In the genomic region with DNA sequence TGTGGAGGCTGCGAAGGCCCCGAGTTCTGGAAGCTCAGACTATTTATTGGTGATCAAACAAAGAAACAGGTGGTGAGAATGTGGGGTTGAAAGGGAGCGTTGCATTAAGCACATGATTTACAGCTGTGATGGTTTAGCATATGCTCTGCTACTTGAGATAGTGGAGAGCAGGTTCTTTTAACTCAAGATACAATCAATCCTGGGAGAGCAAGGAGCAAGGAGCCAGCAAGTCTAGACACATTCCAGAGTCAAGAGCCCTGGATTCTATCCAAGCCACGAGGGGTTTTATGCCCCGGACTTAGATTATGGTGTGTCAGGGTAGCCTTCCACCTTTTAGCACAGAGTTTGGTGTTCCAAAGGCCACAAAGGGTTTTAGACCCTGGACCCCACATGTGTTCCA, we compare ENCODE assay signal across 1 cellular context.
A peak's percentile ranks its signal among the peaks of the same experiment; 100 is the strongest.
TF ChIP-seq lines count a peak whose summit lies in the region.
"Not testable (repeated sequence)": the region's sequence is repeated elsewhere in the genome, so short reads cannot be mapped to it uniquely, and the experiment has no call there.

No MANE protein-coding gene starts in this region.

TF ChIP-seq in K562, 482 proteins besides CTCF, POLR2A, EP300 and RAD21 (continues in another document):
- peak; percentile 66 for TF ChIP-seq NFIC (IDR thresholded peaks at IDR 0.05)
- TF ChIP-seq DACH1 (IDR thresholded peaks at IDR 0.05; ENCODE audit: partially characterized antibody): peak; percentile 49
- TF ChIP-seq DMBX1 (CRISPR knock-in tag; IDR thresholded peaks at IDR 0.05; ENCODE audit: borderline replicate concordance): peak; percentile 88; the same call in 1 of the 2 replicates
- TF ChIP-seq SOX6 (IDR thresholded peaks at IDR 0.05): peak; percentile 86; the same call in 1 of the 2 replicates
- TF ChIP-seq SMARCE1 (IDR thresholded peaks at IDR 0.05): peak; percentile 63; the same call in 1 of the 2 replicates
- peak; percentile 90 for TF ChIP-seq MEIS2 (IDR thresholded peaks at IDR 0.05; ENCODE audit: partially characterized antibody)
- TF ChIP-seq L3MBTL2 (IDR thresholded peaks at IDR 0.05): peak; percentile 77
- peak; percentile 74; the same call in 1 of the 2 replicates for TF ChIP-seq CTBP1 (IDR thresholded peaks at IDR 0.05; ENCODE audit: borderline replicate concordance)
- TF ChIP-seq, protein P1, sequence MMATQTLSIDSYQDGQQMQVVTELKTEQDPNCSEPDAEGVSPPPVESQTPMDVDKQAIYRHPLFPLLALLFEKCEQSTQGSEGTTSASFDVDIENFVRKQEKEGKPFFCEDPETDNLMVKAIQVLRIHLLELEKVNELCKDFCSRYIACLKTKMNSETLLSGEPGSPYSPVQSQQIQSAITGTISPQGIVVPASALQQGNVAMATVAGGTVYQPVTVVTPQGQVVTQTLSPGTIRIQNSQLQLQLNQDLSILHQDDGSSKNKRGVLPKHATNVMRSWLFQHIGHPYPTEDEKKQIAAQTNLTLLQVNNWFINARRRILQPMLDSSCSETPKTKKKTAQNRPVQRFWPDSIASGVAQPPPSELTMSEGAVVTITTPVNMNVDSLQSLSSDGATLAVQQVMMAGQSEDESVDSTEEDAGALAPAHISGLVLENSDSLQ (IDR thresholded peaks at IDR 0.05): peak; percentile 76
- TF ChIP-seq, protein P2, sequence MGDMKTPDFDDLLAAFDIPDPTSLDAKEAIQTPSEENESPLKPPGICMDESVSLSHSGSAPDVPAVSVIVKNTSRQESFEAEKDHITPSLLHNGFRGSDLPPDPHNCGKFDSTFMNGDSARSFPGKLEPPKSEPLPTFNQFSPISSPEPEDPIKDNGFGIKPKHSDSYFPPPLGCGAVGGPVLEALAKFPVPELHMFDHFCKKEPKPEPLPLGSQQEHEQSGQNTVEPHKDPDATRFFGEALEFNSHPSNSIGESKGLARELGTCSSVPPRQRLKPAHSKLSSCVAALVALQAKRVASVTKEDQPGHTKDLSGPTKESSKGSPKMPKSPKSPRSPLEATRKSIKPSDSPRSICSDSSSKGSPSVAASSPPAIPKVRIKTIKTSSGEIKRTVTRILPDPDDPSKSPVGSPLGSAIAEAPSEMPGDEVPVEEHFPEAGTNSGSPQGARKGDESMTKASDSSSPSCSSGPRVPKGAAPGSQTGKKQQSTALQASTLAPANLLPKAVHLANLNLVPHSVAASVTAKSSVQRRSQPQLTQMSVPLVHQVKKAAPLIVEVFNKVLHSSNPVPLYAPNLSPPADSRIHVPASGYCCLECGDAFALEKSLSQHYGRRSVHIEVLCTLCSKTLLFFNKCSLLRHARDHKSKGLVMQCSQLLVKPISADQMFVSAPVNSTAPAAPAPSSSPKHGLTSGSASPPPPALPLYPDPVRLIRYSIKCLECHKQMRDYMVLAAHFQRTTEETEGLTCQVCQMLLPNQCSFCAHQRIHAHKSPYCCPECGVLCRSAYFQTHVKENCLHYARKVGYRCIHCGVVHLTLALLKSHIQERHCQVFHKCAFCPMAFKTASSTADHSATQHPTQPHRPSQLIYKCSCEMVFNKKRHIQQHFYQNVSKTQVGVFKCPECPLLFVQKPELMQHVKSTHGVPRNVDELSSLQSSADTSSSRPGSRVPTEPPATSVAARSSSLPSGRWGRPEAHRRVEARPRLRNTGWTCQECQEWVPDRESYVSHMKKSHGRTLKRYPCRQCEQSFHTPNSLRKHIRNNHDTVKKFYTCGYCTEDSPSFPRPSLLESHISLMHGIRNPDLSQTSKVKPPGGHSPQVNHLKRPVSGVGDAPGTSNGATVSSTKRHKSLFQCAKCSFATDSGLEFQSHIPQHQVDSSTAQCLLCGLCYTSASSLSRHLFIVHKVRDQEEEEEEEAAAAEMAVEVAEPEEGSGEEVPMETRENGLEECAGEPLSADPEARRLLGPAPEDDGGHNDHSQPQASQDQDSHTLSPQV (IDR thresholded peaks at IDR 0.05): peak; percentile 58
- peak in 1 of 2 experiments; percentile 56; a peak in 1 of 4 replicates for TF ChIP-seq TEAD1 (CRISPR knock-in tag; IDR thresholded peaks at IDR 0.05)
- TF ChIP-seq, protein P3, sequence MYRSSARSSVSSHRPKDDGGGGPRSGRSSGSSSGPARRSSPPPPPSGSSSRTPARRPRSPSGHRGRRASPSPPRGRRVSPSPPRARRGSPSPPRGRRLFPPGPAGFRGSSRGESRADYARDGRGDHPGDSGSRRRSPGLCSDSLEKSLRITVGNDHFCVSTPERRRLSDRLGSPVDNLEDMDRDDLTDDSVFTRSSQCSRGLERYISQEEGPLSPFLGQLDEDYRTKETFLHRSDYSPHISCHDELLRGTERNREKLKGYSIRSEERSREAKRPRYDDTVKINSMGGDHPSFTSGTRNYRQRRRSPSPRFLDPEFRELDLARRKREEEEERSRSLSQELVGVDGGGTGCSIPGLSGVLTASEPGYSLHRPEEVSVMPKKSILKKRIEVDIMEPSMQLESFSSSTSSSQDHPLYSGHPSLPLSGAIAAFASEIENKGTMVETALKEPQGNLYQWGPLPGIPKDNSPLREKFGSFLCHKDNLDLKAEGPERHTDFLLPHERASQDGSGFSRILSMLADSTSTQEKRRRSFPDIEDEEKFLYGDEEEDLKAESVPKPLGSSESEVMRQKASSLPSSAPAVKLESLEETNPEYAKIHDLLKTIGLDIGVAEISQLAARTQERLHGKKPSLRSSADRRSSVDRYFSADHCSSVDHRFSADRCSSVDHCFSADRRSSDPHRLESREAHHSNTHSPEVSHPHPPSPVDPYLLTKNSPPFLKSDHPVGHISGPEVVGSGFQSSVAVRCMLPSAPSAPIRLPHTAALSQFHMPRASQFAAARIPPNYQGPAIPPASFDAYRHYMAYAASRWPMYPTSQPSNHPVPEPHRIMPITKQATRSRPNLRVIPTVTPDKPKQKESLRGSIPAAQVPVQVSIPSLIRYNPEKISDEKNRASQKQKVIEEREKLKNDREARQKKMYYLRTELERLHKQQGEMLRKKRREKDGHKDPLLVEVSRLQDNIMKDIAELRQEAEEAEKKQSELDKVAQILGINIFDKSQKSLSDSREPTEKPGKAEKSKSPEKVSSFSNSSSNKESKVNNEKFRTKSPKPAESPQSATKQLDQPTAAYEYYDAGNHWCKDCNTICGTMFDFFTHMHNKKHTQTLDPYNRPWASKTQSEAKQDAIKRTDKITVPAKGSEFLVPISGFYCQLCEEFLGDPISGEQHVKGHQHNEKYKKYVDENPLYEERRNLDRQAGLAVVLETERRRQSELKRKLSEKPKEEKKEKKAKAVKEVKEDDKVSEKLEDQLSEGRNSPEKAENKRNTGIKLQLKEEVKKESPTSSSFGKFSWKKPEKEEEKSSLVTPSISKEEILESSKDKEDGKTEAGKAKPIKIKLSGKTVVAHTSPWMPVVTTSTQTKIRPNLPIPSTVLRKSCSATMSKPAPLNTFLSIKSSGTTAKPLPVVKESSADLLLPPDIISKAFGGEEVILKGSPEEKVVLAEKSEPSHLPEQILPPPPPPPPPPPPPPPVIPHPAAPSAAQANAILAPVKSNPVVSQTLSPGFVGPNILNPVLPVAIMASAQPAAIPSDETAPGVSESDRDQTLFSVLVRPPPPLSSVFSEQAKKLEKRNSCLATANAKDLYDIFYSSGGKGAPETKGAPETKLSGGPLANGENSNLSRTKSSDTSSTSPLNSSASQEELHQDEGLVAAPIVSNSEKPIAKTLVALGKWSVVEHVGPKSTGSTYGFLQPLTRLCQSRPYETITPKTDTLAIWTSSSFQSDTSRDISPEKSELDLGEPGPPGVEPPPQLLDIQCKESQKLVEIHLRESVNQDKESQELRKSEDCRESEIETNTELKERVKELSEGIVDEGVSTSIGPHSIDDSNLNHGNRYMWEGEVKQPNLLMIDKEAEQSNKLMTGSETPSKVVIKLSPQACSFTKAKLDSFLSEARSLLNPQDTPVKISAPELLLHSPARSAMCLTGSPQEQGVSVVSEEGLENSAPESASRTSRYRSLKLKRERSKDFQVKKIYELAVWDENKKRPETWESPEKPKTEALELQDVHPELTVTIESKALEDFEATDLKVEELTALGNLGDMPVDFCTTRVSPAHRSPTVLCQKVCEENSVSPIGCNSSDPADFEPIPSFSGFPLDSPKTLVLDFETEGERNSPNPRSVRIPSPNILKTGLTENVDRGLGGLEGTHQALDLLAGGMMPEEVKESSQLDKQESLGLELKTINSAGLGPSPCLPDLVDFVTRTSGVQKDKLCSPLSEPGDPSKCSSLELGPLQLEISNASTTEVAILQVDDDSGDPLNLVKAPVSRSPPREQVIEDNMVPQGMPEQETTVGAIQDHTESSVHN (IDR thresholded peaks at IDR 0.05; ENCODE audit: borderline replicate concordance in 1 of 2, low read depth in 1 of 2): peak in 1 of 2 experiments; percentile 53; a peak in 1 of 4 replicates
- TF ChIP-seq, protein P4, sequence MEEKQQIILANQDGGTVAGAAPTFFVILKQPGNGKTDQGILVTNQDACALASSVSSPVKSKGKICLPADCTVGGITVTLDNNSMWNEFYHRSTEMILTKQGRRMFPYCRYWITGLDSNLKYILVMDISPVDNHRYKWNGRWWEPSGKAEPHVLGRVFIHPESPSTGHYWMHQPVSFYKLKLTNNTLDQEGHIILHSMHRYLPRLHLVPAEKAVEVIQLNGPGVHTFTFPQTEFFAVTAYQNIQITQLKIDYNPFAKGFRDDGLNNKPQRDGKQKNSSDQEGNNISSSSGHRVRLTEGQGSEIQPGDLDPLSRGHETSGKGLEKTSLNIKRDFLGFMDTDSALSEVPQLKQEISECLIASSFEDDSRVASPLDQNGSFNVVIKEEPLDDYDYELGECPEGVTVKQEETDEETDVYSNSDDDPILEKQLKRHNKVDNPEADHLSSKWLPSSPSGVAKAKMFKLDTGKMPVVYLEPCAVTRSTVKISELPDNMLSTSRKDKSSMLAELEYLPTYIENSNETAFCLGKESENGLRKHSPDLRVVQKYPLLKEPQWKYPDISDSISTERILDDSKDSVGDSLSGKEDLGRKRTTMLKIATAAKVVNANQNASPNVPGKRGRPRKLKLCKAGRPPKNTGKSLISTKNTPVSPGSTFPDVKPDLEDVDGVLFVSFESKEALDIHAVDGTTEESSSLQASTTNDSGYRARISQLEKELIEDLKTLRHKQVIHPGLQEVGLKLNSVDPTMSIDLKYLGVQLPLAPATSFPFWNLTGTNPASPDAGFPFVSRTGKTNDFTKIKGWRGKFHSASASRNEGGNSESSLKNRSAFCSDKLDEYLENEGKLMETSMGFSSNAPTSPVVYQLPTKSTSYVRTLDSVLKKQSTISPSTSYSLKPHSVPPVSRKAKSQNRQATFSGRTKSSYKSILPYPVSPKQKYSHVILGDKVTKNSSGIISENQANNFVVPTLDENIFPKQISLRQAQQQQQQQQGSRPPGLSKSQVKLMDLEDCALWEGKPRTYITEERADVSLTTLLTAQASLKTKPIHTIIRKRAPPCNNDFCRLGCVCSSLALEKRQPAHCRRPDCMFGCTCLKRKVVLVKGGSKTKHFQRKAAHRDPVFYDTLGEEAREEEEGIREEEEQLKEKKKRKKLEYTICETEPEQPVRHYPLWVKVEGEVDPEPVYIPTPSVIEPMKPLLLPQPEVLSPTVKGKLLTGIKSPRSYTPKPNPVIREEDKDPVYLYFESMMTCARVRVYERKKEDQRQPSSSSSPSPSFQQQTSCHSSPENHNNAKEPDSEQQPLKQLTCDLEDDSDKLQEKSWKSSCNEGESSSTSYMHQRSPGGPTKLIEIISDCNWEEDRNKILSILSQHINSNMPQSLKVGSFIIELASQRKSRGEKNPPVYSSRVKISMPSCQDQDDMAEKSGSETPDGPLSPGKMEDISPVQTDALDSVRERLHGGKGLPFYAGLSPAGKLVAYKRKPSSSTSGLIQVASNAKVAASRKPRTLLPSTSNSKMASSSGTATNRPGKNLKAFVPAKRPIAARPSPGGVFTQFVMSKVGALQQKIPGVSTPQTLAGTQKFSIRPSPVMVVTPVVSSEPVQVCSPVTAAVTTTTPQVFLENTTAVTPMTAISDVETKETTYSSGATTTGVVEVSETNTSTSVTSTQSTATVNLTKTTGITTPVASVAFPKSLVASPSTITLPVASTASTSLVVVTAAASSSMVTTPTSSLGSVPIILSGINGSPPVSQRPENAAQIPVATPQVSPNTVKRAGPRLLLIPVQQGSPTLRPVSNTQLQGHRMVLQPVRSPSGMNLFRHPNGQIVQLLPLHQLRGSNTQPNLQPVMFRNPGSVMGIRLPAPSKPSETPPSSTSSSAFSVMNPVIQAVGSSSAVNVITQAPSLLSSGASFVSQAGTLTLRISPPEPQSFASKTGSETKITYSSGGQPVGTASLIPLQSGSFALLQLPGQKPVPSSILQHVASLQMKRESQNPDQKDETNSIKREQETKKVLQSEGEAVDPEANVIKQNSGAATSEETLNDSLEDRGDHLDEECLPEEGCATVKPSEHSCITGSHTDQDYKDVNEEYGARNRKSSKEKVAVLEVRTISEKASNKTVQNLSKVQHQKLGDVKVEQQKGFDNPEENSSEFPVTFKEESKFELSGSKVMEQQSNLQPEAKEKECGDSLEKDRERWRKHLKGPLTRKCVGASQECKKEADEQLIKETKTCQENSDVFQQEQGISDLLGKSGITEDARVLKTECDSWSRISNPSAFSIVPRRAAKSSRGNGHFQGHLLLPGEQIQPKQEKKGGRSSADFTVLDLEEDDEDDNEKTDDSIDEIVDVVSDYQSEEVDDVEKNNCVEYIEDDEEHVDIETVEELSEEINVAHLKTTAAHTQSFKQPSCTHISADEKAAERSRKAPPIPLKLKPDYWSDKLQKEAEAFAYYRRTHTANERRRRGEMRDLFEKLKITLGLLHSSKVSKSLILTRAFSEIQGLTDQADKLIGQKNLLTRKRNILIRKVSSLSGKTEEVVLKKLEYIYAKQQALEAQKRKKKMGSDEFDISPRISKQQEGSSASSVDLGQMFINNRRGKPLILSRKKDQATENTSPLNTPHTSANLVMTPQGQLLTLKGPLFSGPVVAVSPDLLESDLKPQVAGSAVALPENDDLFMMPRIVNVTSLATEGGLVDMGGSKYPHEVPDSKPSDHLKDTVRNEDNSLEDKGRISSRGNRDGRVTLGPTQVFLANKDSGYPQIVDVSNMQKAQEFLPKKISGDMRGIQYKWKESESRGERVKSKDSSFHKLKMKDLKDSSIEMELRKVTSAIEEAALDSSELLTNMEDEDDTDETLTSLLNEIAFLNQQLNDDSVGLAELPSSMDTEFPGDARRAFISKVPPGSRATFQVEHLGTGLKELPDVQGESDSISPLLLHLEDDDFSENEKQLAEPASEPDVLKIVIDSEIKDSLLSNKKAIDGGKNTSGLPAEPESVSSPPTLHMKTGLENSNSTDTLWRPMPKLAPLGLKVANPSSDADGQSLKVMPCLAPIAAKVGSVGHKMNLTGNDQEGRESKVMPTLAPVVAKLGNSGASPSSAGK (IDR thresholded peaks at IDR 0.05): peak; percentile 59
- peak; percentile 75 for TF ChIP-seq ARID1B (IDR thresholded peaks at IDR 0.05)
- TF ChIP-seq ATF7 (IDR thresholded peaks at IDR 0.05): 0 out of 2 replicates have a peak, but pooled peaks have one; percentile 29
- peak in 1 of 2 experiments; percentile 72; a peak in 2 of 4 replicates for TF ChIP-seq TRIM24 (IDR thresholded peaks at IDR 0.05)
- TF ChIP-seq CBFA2T3 (IDR thresholded peaks at IDR 0.05): peak; percentile 74
- TF ChIP-seq CBFA2T2 (conservative IDR thresholded peaks at IDR 0.05): peak; percentile 74
- peak; percentile 51; the same call in 1 of the 2 replicates for TF ChIP-seq TEAD4 (IDR thresholded peaks at IDR 0.05; ENCODE audit: low read length)
- not testable (repeated sequence) for TF ChIP-seq TEAD4 (CRISPR knock-in tag; IDR thresholded peaks at IDR 0.05; ENCODE audit: borderline replicate concordance); NR4A1 (CRISPR knock-in tag; IDR thresholded peaks at IDR 0.05)
- TF ChIP-seq CXXC5 (CRISPR knock-in tag; IDR thresholded peaks at IDR 0.05): peak; percentile 81
- peak; percentile 44; the same call in 1 of the 2 replicates for TF ChIP-seq NR4A1 (tag; IDR thresholded peaks at IDR 0.05)
- TF ChIP-seq MTA2 (IDR thresholded peaks at IDR 0.05; ENCODE audit: low read depth): peak; percentile 53; the same call in 1 of the 2 replicates
